In the genomic region with DNA sequence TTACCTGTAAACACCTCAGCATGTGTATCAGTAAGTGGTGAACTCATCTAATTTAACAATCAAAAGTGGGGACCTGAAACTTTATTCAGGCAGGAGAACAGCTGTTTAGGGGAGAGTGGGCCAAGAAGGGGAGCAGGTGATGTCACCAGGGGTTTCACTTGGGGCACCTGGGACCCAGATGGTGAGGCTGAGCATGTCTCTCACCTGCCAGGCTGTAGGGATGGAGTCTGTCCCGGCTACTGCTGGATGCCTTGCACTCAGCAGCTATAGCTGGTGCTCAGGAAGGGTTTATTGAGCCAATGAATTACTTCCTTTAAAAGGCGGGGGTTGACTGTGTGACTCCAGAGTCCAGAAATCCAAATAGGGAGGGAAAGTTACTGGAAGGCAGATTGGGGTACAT, we compare ENCODE assay signal across 16 cellular contexts. TPM values are rescaled to one million over a fixed set of nuclear protein-coding genes. Genes with fewer than 3 reads are reported as not detected.
DNase-seq lines count a peak whose midpoint lies in the region; ATAC-seq and TF ChIP-seq lines count a peak whose summit lies in the region.
"Had no signal": no experiment of that assay in that cellular context is flagged by ENCODE, and none has a peak within 500 bp of the region (broad histone marks: within the 10 kb centered on the region; RNA-seq: fewer than 3 reads in every experiment).

No MANE protein-coding gene starts in this region.

- in situ Hi-C loops in transverse colon (cut with MboI; ENCODE audit: low pct_ligation_motif_present in 1 of 4, low pct_unique_long_range_greater_than_20kb in 1 of 4, low sequenced_read_pairs in 3 of 4), result no loop called here

- H3K4me1 Mint-ChIP-seq in glutamatergic neuron (ENCODE audit: low read depth, unreplicated experiment), result peaks cover 3% of the 10 kb centered on the region
- H3K4me1 Mint-ChIP-seq: CD4-positive, CD25-positive, alpha-beta regulatory T cell had no signal

- H3K27ac ChIP-seq in coronary artery (no peak overlapping the region), transverse colon (no peak overlapping the region)
- H3K27ac ChIP-seq: BLaER1 treated with 17β-estradiol and CSF1 and Interleukin-3, amounts not matched to agents 10 nM and 100 nM had no signal

- no peaks in the 10 kb centered on the region for H3K36me3 Mint-ChIP-seq in glutamatergic neuron (ENCODE audit: unreplicated experiment)
- H3K36me3 Mint-ChIP-seq: CD4-positive, CD25-positive, alpha-beta regulatory T cell had no signal

- H3K4me1 ChIP-seq in transverse colon, result no peaks in the 10 kb centered on the region

- WGBS in transverse colon (ENCODE audit: low coverage in 1 of 2), 2 donors, result 46% methylated on average over 2 of the region's 2 CpGs; no CpG with 5 or more reads in 1 of the 2 donors

- no peak for TF ChIP-seq EP300 in transverse colon (IDR thresholded peaks at IDR 0.05; ENCODE audit: low read depth)

- TF ChIP-seq POLR2A in transverse colon (IDR thresholded peaks at IDR 0.05), result no peak

- ATAC-seq in sciatic nerve (no peak), HG03442 (IDR thresholded peaks at IDR 0.05; ENCODE audit: unreplicated experiment) (no peak)
- ATAC-seq: HepG2 had no signal

- intact Hi-C loops in sciatic nerve (cut with DNase I) (no loop called here), transverse colon (cut with DNase I; ENCODE audit: low total_unique reads) (no loop called here)

- peaks cover 7% of the 10 kb centered on the region for H3K27me3 Mint-ChIP-seq in glutamatergic neuron (ENCODE audit: unreplicated experiment)
- H3K27me3 Mint-ChIP-seq: CD4-positive, CD25-positive, alpha-beta regulatory T cell had no signal

- H3K27ac Mint-ChIP-seq in glutamatergic neuron (ENCODE audit: unreplicated experiment), result no peak overlapping the region
- H3K27ac Mint-ChIP-seq: CD4-positive, CD25-positive, alpha-beta regulatory T cell; HFFc6 had no signal

- H3K27me3 ChIP-seq in transverse colon, result peaks cover 4% of the 10 kb centered on the region
- H3K27me3 ChIP-seq: BLaER1 treated with 17β-estradiol and CSF1 and Interleukin-3, amounts not matched to agents 10 nM and 100 nM had no signal

- H3K36me3 ChIP-seq in transverse colon, result no peaks in the 10 kb centered on the region

- H3K4me3 Mint-ChIP-seq in glutamatergic neuron (ENCODE audit: unreplicated experiment), result no peak overlapping the region
- H3K4me3 Mint-ChIP-seq: CD4-positive, CD25-positive, alpha-beta regulatory T cell; HFFc6 had no signal

- peaks cover 7% of the 10 kb centered on the region for H3K9me3 Mint-ChIP-seq in glutamatergic neuron (ENCODE audit: unreplicated experiment)
- H3K9me3 Mint-ChIP-seq: HFFc6 had no signal

- no peak overlapping the region for H3K4me3 ChIP-seq in coronary artery
- H3K4me3 ChIP-seq in transverse colon, result no peak overlapping the region
- H3K4me3 ChIP-seq: BLaER1 treated with 17β-estradiol and CSF1 and Interleukin-3, amounts not matched to agents 10 nM and 100 nM had no signal

- peaks cover 0 to 5% of the 10 kb centered on the region in 2 donors for H3K9me3 ChIP-seq in transverse colon

- TF ChIP-seq CTCF in coronary artery (IDR thresholded peaks at IDR 0.05), result no peak
- TF ChIP-seq CTCF in transverse colon (IDR thresholded peaks at IDR 0.05), result no peak
- no peak for TF ChIP-seq CTCF in glutamatergic neuron (IDR thresholded peaks at IDR 0.05; ENCODE audit: partially characterized antibody, unreplicated experiment)

- DNase-seq in D341Med (ENCODE audit: low spot score) (peak; percentile 1), coronary artery (ENCODE audit: low spot score) (peak; percentile 62), islet precursor cell (peak; percentile 24), sciatic nerve (ENCODE audit: low spot score) (peak; percentile 8), transverse colon (no peak), glutamatergic neuron (no peak)
- DNase-seq: ACHN; Calu3; CD4-positive, CD25-positive, alpha-beta regulatory T cell; DMS79 treated with DMSO at 0.1 percent for 48 hours; EL; HCEC 1CT; HFFc6 had no signal

RNA-seq across cellular contexts. Expression of a gene that starts 23.0 kb away (rescaled TPM):
- 20.1 TPM for total RNA-seq in sciatic nerve
- total RNA-seq in transverse colon, result 10 to 100 TPM in 1 of 4 donors, 1 to 10 TPM in 3; 2.9 to 16.1 (median 5.9) TPM
- total RNA-seq in glutamatergic neuron (ENCODE audit: unreplicated experiment), result 2.0 TPM
- total RNA-seq: HepG2 had no signal

Comparison
In these comparisons a context has a peak if more than half of its experiments do, and no peak if none do; other contexts are left out.
1. DNase-seq: peak in D341Med (single experiment), coronary artery (single experiment), islet precursor cell (single experiment) and sciatic nerve (single experiment); none in transverse colon (single experiment) and glutamatergic neuron (single experiment).